12 cellular contexts compared by ENCODE assay signal in genomic region chr17:68228817-68229570, GRCh38. TPM values are rescaled to one million over a fixed set of nuclear protein-coding genes. Genes with fewer than 3 reads are reported as not detected.
A peak's percentile ranks its signal among the peaks of the same experiment; 100 is the strongest.
DNase-seq lines count a peak whose midpoint lies in the region; ATAC-seq, FAIRE-seq and TF ChIP-seq lines count a peak whose summit lies in the region.
"Had no signal": no experiment of that assay in that cellular context is flagged by ENCODE, and none has a peak within 500 bp of the region (broad histone marks: within the 10 kb centered on the region; RNA-seq: fewer than 3 reads in every experiment).

No MANE protein-coding gene starts in this region.

- TF ChIP-seq EP300 in K562 (IDR thresholded peaks at IDR 0.05; ENCODE audit: low read length), result no peak

- H3K4me2 ChIP-seq in K562 (ENCODE audit: insufficient read depth, low read length) (no peak overlapping the region), GM23248 (ENCODE audit: unreplicated experiment) (no peak overlapping the region)
- H3K4me2 ChIP-seq: KMS-11 had no signal

- H3K79me2 ChIP-seq in K562 (ENCODE audit: control insufficient read depth, insufficient read depth, low read length), result no peaks in the 10 kb centered on the region
- H3K79me2 ChIP-seq in GM23248 (ENCODE audit: insufficient read depth), result no peaks in the 10 kb centered on the region

- peaks cover 53% of the 10 kb centered on the region for H3K4me1 Mint-ChIP-seq in stimulated activated naive CD8-positive, alpha-beta T cell treated with anti-CD3 and anti-CD28 coated beads, Interleukin-15, Interleukin-2, amounts not matched to agents 100 ng/mL and 50 ng/mL, for 24 hours (ENCODE audit: low read depth)
- peaks cover 26% of the 10 kb centered on the region for H3K4me1 Mint-ChIP-seq in stimulated activated naive CD8-positive, alpha-beta T cell treated with anti-CD3 and anti-CD28 coated beads, Interleukin-15, amount 100 ng/mL, for 72 hours

- H3K27ac Mint-ChIP-seq in stimulated activated naive CD8-positive, alpha-beta T cell treated with anti-CD3 and anti-CD28 coated beads, Interleukin-15, Interleukin-2, amounts not matched to agents 100 ng/mL and 50 ng/mL, for 24 hours, result peak overlapping the region; percentile 47
- peak overlapping the region in 1 of 2 donors; percentile 82 for H3K27ac Mint-ChIP-seq in stimulated activated naive CD8-positive, alpha-beta T cell treated with anti-CD3 and anti-CD28 coated beads, Interleukin-15, amount 100 ng/mL, for 72 hours

- H3K4me3 Mint-ChIP-seq in stimulated activated naive CD8-positive, alpha-beta T cell treated with anti-CD3 and anti-CD28 coated beads, Interleukin-15, Interleukin-2, amounts not matched to agents 100 ng/mL and 50 ng/mL, for 24 hours, result no peak overlapping the region
- no peak overlapping the region for H3K4me3 Mint-ChIP-seq in stimulated activated naive CD8-positive, alpha-beta T cell treated with anti-CD3 and anti-CD28 coated beads, Interleukin-15, amount 100 ng/mL, for 72 hours

- no peaks in the 10 kb centered on the region for H3K36me3 Mint-ChIP-seq in stimulated activated naive CD8-positive, alpha-beta T cell treated with anti-CD3 and anti-CD28 coated beads, Interleukin-15, Interleukin-2, amounts not matched to agents 100 ng/mL and 50 ng/mL, for 24 hours (ENCODE audit: low read depth)

- TF ChIP-seq RAD21 in K562 (CRISPR knock-in tag; conservative IDR thresholded peaks at IDR 0.05 in 1 of 2, IDR thresholded peaks at IDR 0.05 in 1 of 2), result no peak

- POLR2A ChIA-PET in K562 (lab: Yijun Ruan, JAX), result no interaction called here

- H4K20me1 ChIP-seq in K562 (replicated peaks; ENCODE audit: control insufficient read depth, insufficient read depth, low read length), result no peaks in the 10 kb centered on the region
- H4K20me1 ChIP-seq in GM23248 (ENCODE audit: insufficient read depth), result no peaks in the 10 kb centered on the region

- intact Hi-C loops in K562 (cut with micrococcal nuclease) (no loop called here), vagina (cut with DNase I) (no loop called here)

- no peak overlapping the region for H3K4me3 ChIP-seq in K562
- H3K4me3 ChIP-seq in right atrium auricular region, result no peak overlapping the region
- H3K4me3 ChIP-seq in vagina, result no peak overlapping the region
- no peak overlapping the region for H3K4me3 ChIP-seq in GM23248

- no peak for DNase-seq in stimulated activated naive CD8-positive, alpha-beta T cell treated with anti-CD3 and anti-CD28 coated beads, Interleukin-15, amount 100 ng/mL, for 72 hours
- DNase-seq in K562 (ENCODE audit: extremely low read depth in 1 of 4, low spot score in 3 of 4) (no peak), right atrium auricular region (ENCODE audit: low spot score) (no peak), vagina (ENCODE audit: extremely low spot score in 2 of 2) (no peak), GM23248 (no peak), NAMALWA (ENCODE audit: low spot score) (no peak)
- DNase-seq: AML-193, NCI-H82 had no signal

- H3K27ac ChIP-seq in K562 (ENCODE audit: extremely low read depth, low read depth, low read length), result no peak overlapping the region
- H3K27ac ChIP-seq in right atrium auricular region, result peak overlapping the region; percentile 56 to 62
- H3K27ac ChIP-seq in vagina, result peak overlapping the region; percentile 19
- H3K27ac ChIP-seq in GM23248, result no peak overlapping the region
- H3K27ac ChIP-seq: KMS-11 had no signal

- H2AFZ ChIP-seq in K562 (ENCODE audit: low read depth, low read length) (no peak overlapping the region), GM23248 (no peak overlapping the region)

- CTCF ChIA-PET in K562 (lab: Yijun Ruan, JAX; ENCODE audit: low intra/inter-chr PET ratio), result no interaction called here

- H3F3A ChIP-seq in GM23248 (ENCODE audit: insufficient read depth), result peaks cover 7% of the 10 kb centered on the region; the same call in 1 of the 2 replicates

- no peaks in the 10 kb centered on the region for H3K9me1 ChIP-seq in K562 (ENCODE audit: control insufficient read depth, insufficient read depth, low read length)

- no peaks in the 10 kb centered on the region for H3K9me2 ChIP-seq in GM23248 (ENCODE audit: insufficient read depth)

- no peaks in the 10 kb centered on the region for H3K9me3 Mint-ChIP-seq in stimulated activated naive CD8-positive, alpha-beta T cell treated with anti-CD3 and anti-CD28 coated beads, Interleukin-15, Interleukin-2, amounts not matched to agents 100 ng/mL and 50 ng/mL, for 24 hours
- H3K9me3 Mint-ChIP-seq in stimulated activated naive CD8-positive, alpha-beta T cell treated with anti-CD3 and anti-CD28 coated beads, Interleukin-15, amount 100 ng/mL, for 72 hours, result no peaks in the 10 kb centered on the region

- ATAC-seq in stimulated activated naive CD8-positive, alpha-beta T cell treated with anti-CD3 and anti-CD28 coated beads, Interleukin-15, amount 100 ng/mL, for 72 hours, result no peak
- ATAC-seq in K562, result no peak; the same call in 2 of the 3 replicates
- no peak for ATAC-seq in HG02973 (IDR thresholded peaks at IDR 0.05; ENCODE audit: unreplicated experiment)

- H3K9me3 ChIP-seq in K562 (replicated peaks; ENCODE audit: control insufficient read depth, insufficient read depth, low read depth, low read length) (no peaks in the 10 kb centered on the region), right atrium auricular region (no peaks in the 10 kb centered on the region), vagina (no peaks in the 10 kb centered on the region), GM23248 (ENCODE audit: low read depth) (no peaks in the 10 kb centered on the region)

- H3K27me3 Mint-ChIP-seq in stimulated activated naive CD8-positive, alpha-beta T cell treated with anti-CD3 and anti-CD28 coated beads, Interleukin-15, Interleukin-2, amounts not matched to agents 100 ng/mL and 50 ng/mL, for 24 hours, result no peaks in the 10 kb centered on the region
- H3K27me3 Mint-ChIP-seq in stimulated activated naive CD8-positive, alpha-beta T cell treated with anti-CD3 and anti-CD28 coated beads, Interleukin-15, amount 100 ng/mL, for 72 hours, result no peaks in the 10 kb centered on the region

- H3K36me3 ChIP-seq in K562 (ENCODE audit: control insufficient read depth, insufficient read depth, low read length) (no peaks in the 10 kb centered on the region), right atrium auricular region (no peaks in the 10 kb centered on the region), vagina (no peaks in the 10 kb centered on the region), GM23248 (ENCODE audit: low read depth) (no peaks in the 10 kb centered on the region)

- TF ChIP-seq POLR2A in K562 (conservative IDR thresholded peaks at IDR 0.05) (no peak), vagina (IDR thresholded peaks at IDR 0.05) (no peak)

- H3K4me1 ChIP-seq in K562 (replicated peaks in 1 of 2; ENCODE audit: control insufficient read depth in 2 of 2, insufficient read depth in 2 of 2, low read length in 2 of 2) (no peaks in the 10 kb centered on the region), right atrium auricular region (peaks cover 0 to 25% of the 10 kb centered on the region in 2 donors), vagina (no peaks in the 10 kb centered on the region), GM23248 (ENCODE audit: insufficient read depth) (no peaks in the 10 kb centered on the region)

- 13% methylated on average over 15 of the region's 17 CpGs for WGBS in K562 (ENCODE audit: insufficient coverage, low coverage, missing lambda C conversion rate)
- WGBS in GM23248 (ENCODE audit: low coverage in 1 of 2, low lambda C conversion rate in 2 of 2, missing lambda C conversion rate in 2 of 2), 2 experiments, result 82 to 85% methylated on average over 17 of the region's 17 CpGs

- BruUV-seq in K562 (replicated peaks; lab: Mats Ljungman, UMichigan), result no TSS peak

- peak; percentile 26 for FAIRE-seq in K562 (lab: Jason Lieb, UNC)
- FAIRE-seq: frontal cortex had no signal

- in situ Hi-C loops in K562 (cut with MboI), result no loop called here
- in situ Hi-C loops in GM23248 (cut with MboI), result no loop called here

- H3K27me3 ChIP-seq in K562 (ENCODE audit: control insufficient read depth in 2 of 2, insufficient read depth in 2 of 2, low read length in 2 of 2) (peaks cover 4 to 20% of the 10 kb centered on the region in 2 experiments; a peak in 4 of 5 replicates), right atrium auricular region (no peaks in the 10 kb centered on the region), vagina (no peaks in the 10 kb centered on the region), GM23248 (replicated peaks; ENCODE audit: insufficient read depth) (no peaks in the 10 kb centered on the region)

- H3K9ac ChIP-seq in K562 (ENCODE audit: insufficient read depth in 1 of 2, low read depth in 2 of 2, low read length in 2 of 2) (no peak overlapping the region), GM23248 (no peak overlapping the region)
- H3K9ac ChIP-seq: KMS-11 had no signal

- TF ChIP-seq CTCF in K562 (IDR thresholded peaks at IDR 0.05 in 2 of 3, conservative IDR thresholded peaks at IDR 0.05 in 1 of 3; ENCODE audit: insufficient read depth in 2 of 3, low read depth in 1 of 3, low read length in 3 of 3) (no peak), right atrium auricular region (IDR thresholded peaks at IDR 0.05) (no peak), vagina (IDR thresholded peaks at IDR 0.05) (no peak)

TF ChIP-seq in K562, 482 proteins besides CTCF, POLR2A, EP300 and RAD21 (continues in another document):
- TF ChIP-seq BMI1 (IDR thresholded peaks at IDR 0.05; ENCODE audit: low read length), result no peak
- TF ChIP-seq FOXM1 (IDR thresholded peaks at IDR 0.05; ENCODE audit: low read depth), result no peak
- no peak for TF ChIP-seq FOXM1 (CRISPR knock-in tag; IDR thresholded peaks at IDR 0.05; ENCODE audit: low read depth)

RNA-seq across cellular contexts. Expression of gene AMZ2, which starts 18.8 kb away (rescaled TPM):
- 14.4 and 17.0 TPM in 2 replicates for total RNA-seq in K562 (2011; cell fraction: chromatin; rRNA removed; ENCODE audit: low replicate concordance)
- 12.1 and 12.7 TPM in 2 replicates for total RNA-seq in K562 (2011; cell fraction: nucleolus; rRNA removed)
- total RNA-seq in K562 (2011; cell fraction: nucleoplasm; rRNA removed), result 14.9 and 16.1 TPM in 2 replicates
- 22.6 and 30.9 TPM in 2 replicates for total RNA-seq in K562 (2014; rRNA removed)
- 52.6 and 57.9 TPM in 2 replicates for total RNA-seq in K562 (2014; rRNA removed; fragmentation: Illumina TruSeq; extraction: Trizol)
- total RNA-seq in K562 (2015; rRNA removed; fragmentation: Illumina TruSeq; extraction: Trizol), result 44.8 and 47.0 TPM in 2 replicates
- total RNA-seq in K562 (2021), result 41.1 and 43.2 TPM in 2 replicates
- 54.0 and 59.2 TPM in 2 replicates for polyA plus RNA-seq in K562 (2011; rRNA removed)
- polyA plus RNA-seq in K562 (2011; cell fraction: cytosol; rRNA removed), result 29.8 and 49.7 TPM in 2 replicates
- polyA plus RNA-seq in K562 (2011; cell fraction: nucleus; rRNA removed), result 38.0 and 55.7 TPM in 2 replicates
- 51.0 and 61.3 TPM in 2 replicates for polyA plus RNA-seq in K562 (2012)
- 75.2 and 92.2 TPM in 2 replicates for polyA plus RNA-seq in K562 (2014; fragmentation: Illumina TruSeq; extraction: Trizol)
- 10 to 100 TPM; 56.9 to 74.5 TPM for polyA plus RNA-seq in K562 (2014; fragmentation: Nextera tagmentation; extraction: Ambion mirVana)
- 34.8 and 41.8 TPM in 2 replicates for polyA plus RNA-seq in K562 (2014; rRNA removed)
- 32.1 and 35.0 TPM in 2 replicates for polyA minus RNA-seq in K562 (2011; rRNA and poly(A)+ RNA removed)
- polyA minus RNA-seq in K562 (2011; cell fraction: cytosol; rRNA and poly(A)+ RNA removed), result 8.7 and 11.4 TPM in 2 replicates
- polyA minus RNA-seq in K562 (2011; cell fraction: nucleus; rRNA and poly(A)+ RNA removed), result 9.0 and 16.4 TPM in 2 replicates
- 10 to 100 TPM; 57.3 to 62.8 TPM for total RNA-seq in right atrium auricular region
- total RNA-seq in vagina, result 39.8 TPM
- total RNA-seq in GM23248 (2014; rRNA removed; shearing (Covaris generic)), result 81.6 and 96.7 TPM in 2 replicates
- 117 and 120 TPM in 2 replicates for polyA plus RNA-seq in GM23248 (2016; fragmentation: Nextera tagmentation; extraction: Ambion mirVana)

Comparison
In these comparisons a context has a peak if more than half of its experiments do, and no peak if none do; other contexts are left out.
1. H3K27ac ChIP-seq: peak in right atrium auricular region (2 of 2) and vagina (single experiment); none in K562 (single experiment) and GM23248 (single experiment).